26 cellular contexts compared by ENCODE assay signal in the genomic region with DNA sequence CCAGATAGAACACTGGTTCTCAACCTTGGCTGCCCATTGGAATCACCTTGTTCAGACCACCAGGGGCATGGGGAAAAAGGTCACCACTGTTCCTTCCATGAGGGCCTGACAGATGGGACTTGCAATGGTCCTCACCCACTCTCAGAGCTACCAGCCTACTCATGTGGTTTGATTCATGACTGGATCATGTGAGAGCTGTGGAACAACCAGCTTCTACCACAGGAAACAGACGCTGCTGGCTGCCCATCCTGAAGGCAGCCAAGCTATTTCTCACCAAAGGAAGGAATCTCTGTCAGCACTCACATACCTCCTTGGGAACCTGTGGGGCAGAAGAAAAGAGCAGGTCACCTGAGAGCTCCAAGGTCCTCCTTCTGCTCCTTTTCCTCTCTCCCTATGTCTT. TPM values are rescaled to one million over a fixed set of nuclear protein-coding genes. Genes with fewer than 3 reads are reported as not detected.
A peak's percentile ranks its signal among the peaks of the same experiment; 100 is the strongest.
DNase-seq lines count a peak whose midpoint lies in the region; TF ChIP-seq lines count a peak whose summit lies in the region.
"Had no signal": no experiment of that assay in that cellular context is flagged by ENCODE, and none has a peak within 500 bp of the region (broad histone marks: within the 10 kb centered on the region; RNA-seq: fewer than 3 reads in every experiment).

No MANE protein-coding gene starts in this region.

- peak; percentile 26 for DNase-seq in CD1c-positive myeloid dendritic cell (ENCODE audit: extremely low spot score)
- DNase-seq in dermis blood vessel endothelial cell: peak; percentile 74
- DNase-seq in globus pallidus (ENCODE audit: low spot score): peak; percentile 11
- DNase-seq in pulmonary artery endothelial cell (ENCODE audit: low read depth, low spot score): peak; percentile 40
- DNase-seq in NCI-H2107 (lab: John Stamatoyannopoulos, UW): no peak
- DNase-seq in dedifferentiated amniotic fluid mesenchymal stem cell (ENCODE audit: extremely low spot score): no peak
- no peak for DNase-seq in testis
- DNase-seq in type B pancreatic cell (ENCODE audit: extremely low spot score, unreplicated experiment): no peak
- DNase-seq: Calu3, DMS79 treated with DMSO at 0.1 percent for 48 hours, HFFc6, IMR-90, KG1, MG63, NCI-H2029, NCI-H2227 treated with DMSO at 0.1 percent for 48 hours, NCI-H526 treated with DMSO at 0.1 percent for 48 hours, OCI-M1, Peyer's patch, SHP77 treated with DMSO at 0.1 percent for 48 hours had no signal

- H3K4me3 Mint-ChIP-seq in type B pancreatic cell: no peak overlapping the region
- H3K4me3 Mint-ChIP-seq: GM23338, HFFc6 had no signal

- 40 to 41% methylated on average over 1 of the region's 1 CpG for WGBS in testis, 2 donors

- no peak overlapping the region for H3K27ac ChIP-seq in testis
- H3K27ac ChIP-seq: C4-2B, Peyer's patch, SK-N-MC had no signal

- no peaks in the 10 kb centered on the region for H3K27me3 ChIP-seq in testis
- H3K27me3 ChIP-seq: MG63, Peyer's patch had no signal

- no peak for TF ChIP-seq POLR2A in testis (IDR thresholded peaks at IDR 0.05)

- H3K36me3 ChIP-seq in testis (ENCODE audit: low read depth, missing control alignments): no peaks in the 10 kb centered on the region
- H3K36me3 ChIP-seq: HAP-1, MG63, Peyer's patch had no signal

- no peaks in the 10 kb centered on the region for H3K9me3 ChIP-seq in testis
- H3K9me3 ChIP-seq: HAP-1, MG63, Peyer's patch had no signal

- no peak overlapping the region for H3K4me3 ChIP-seq in testis
- H3K4me3 ChIP-seq: GM23338, HAP-1, MG63, Peyer's patch, SK-N-MC had no signal

- TF ChIP-seq CTCF in testis (IDR thresholded peaks at IDR 0.05) (no peak), type B pancreatic cell (conservative IDR thresholded peaks at IDR 0.05) (no peak)

- H3K4me1 Mint-ChIP-seq in type B pancreatic cell (ENCODE audit: unreplicated experiment): no peaks in the 10 kb centered on the region
- H3K4me1 Mint-ChIP-seq: GM23338 had no signal

- no peaks in the 10 kb centered on the region for H3K36me3 Mint-ChIP-seq in type B pancreatic cell

- intact Hi-C loops in testis (cut with DNase I; ENCODE audit: low total_unique reads): no loop called here

- no peaks in the 10 kb centered on the region for H3K27me3 Mint-ChIP-seq in type B pancreatic cell

- H3K9me3 Mint-ChIP-seq in type B pancreatic cell: peaks cover 6% of the 10 kb centered on the region
- H3K9me3 Mint-ChIP-seq: HFFc6 had no signal

- H3K27ac Mint-ChIP-seq in type B pancreatic cell: no peak overlapping the region
- H3K27ac Mint-ChIP-seq: GM23338, HFFc6 had no signal

- no peaks in the 10 kb centered on the region for H3K4me1 ChIP-seq in testis
- H3K4me1 ChIP-seq: HAP-1, Peyer's patch had no signal

RNA-seq across cellular contexts. Expression of a gene that starts 53.6 kb away (rescaled TPM):
- total RNA-seq in dermis blood vessel endothelial cell (not detected in 2 replicates), pulmonary artery endothelial cell (not detected in 2 replicates), testis (1 to 10 TPM; 1.4 to 3.2 TPM), type B pancreatic cell (ENCODE audit: low replicate concordance) (0.71 and 2.3 TPM in 2 replicates)
- polyA plus RNA-seq in testis (ENCODE audit: insufficient read depth, low read depth, low replicate concordance): 4.3 TPM
- total RNA-seq: GM23338, HFFc6, IMR-90, NCI-H460 had no signal
- polyA plus RNA-seq: AG04450, GM23338, IMR-90 had no signal

Comparison
In these comparisons a context has a peak if more than half of its experiments do, and no peak if none do; other contexts are left out.
1. DNase-seq: peak in CD1c-positive myeloid dendritic cell (single experiment), dermis blood vessel endothelial cell (single experiment), globus pallidus (single experiment) and pulmonary artery endothelial cell (single experiment); none in NCI-H2107 (single experiment), dedifferentiated amniotic fluid mesenchymal stem cell (single experiment), testis (single experiment) and type B pancreatic cell (single experiment).